Comparison of ENCODE assay signal across 13 cellular contexts in genomic region chr3:47849186-47850061, GRCh38. TPM values are rescaled to one million over a fixed set of nuclear protein-coding genes. Genes with fewer than 3 reads are reported as not detected.
DNase-seq lines count a peak whose midpoint lies in the region; ATAC-seq, FAIRE-seq and TF ChIP-seq lines count a peak whose summit lies in the region.
"Had no signal": no experiment of that assay in that cellular context is flagged by ENCODE, and none has a peak within 500 bp of the region (broad histone marks: within the 10 kb centered on the region; RNA-seq: fewer than 3 reads in every experiment).

No MANE protein-coding gene starts in this region.

- H3K4me3 Mint-ChIP-seq in Calu3 (ENCODE audit: low read depth, unreplicated experiment) (no peak overlapping the region), neural progenitor cell (no peak overlapping the region), immature natural killer cell (no peak overlapping the region)
- H3K4me3 Mint-ChIP-seq: activated CD8-positive, alpha-beta T cell treated with anti-CD3 and anti-CD28 coated beads, Interleukin-2, amount 10 ng/mL, durations not matched to agents 7 days and 5 days had no signal

- H3K9me3 Mint-ChIP-seq in Calu3 (ENCODE audit: low read depth, unreplicated experiment) (no peaks in the 10 kb centered on the region), neural progenitor cell (peaks cover 3% of the 10 kb centered on the region), immature natural killer cell (peaks cover 0 to 2% (median 0%) of the 10 kb centered on the region in 6 donors)

- CTCF ChIA-PET in Calu3 (lab: Charles Lee): interaction anchor here (0.8 to 1.7 kb wide), 2 partner anchors 17 to 302 kb away, joined by 3 to 5 read pairs; no protein-coding TSS in a partner anchor
- CTCF ChIA-PET in PC-9 (lab: Charles Lee): no interaction called here

- H3K36me3 ChIP-seq in PC-9 (ENCODE audit: low read depth) (no peaks in the 10 kb centered on the region), neural progenitor cell (no peaks in the 10 kb centered on the region)

- H3K27ac ChIP-seq in PC-9 (no peak overlapping the region), neural progenitor cell (peak overlapping the region; percentile 46)
- H3K27ac ChIP-seq: prostate gland had no signal

- peak; percentile 21 for ATAC-seq in esophagus mucosa
- ATAC-seq: activated CD8-positive, alpha-beta T cell treated with anti-CD3 and anti-CD28 coated beads, Interleukin-2, amount 10 ng/mL, durations not matched to agents 7 days and 5 days had no signal

- H3K27me3 ChIP-seq in PC-9 (ENCODE audit: insufficient read depth, low read depth) (no peaks in the 10 kb centered on the region), neural progenitor cell (no peaks in the 10 kb centered on the region)

- BruUV-seq in Calu3 (replicated peaks; lab: Mats Ljungman, UMichigan) (TSS peak; percentile 17), PC-9 (replicated peaks; lab: Mats Ljungman, UMichigan) (TSS peak; percentile 5)

- H3K4me1 Mint-ChIP-seq in Calu3 (ENCODE audit: low read depth, unreplicated experiment) (no peaks in the 10 kb centered on the region), neural progenitor cell (peaks cover 3% of the 10 kb centered on the region), immature natural killer cell (no peaks in the 10 kb centered on the region)

- H3K36me3 Mint-ChIP-seq in Calu3 (ENCODE audit: insufficient read depth, unreplicated experiment) (peaks cover 80% of the 10 kb centered on the region), neural progenitor cell (peaks cover 28% of the 10 kb centered on the region), immature natural killer cell (peaks cover 0 to 8% (median 4%) of the 10 kb centered on the region in 3 donors)

- H3K4me1 ChIP-seq in PC-9 (replicated peaks; ENCODE audit: insufficient read depth) (no peaks in the 10 kb centered on the region), neural progenitor cell (no peaks in the 10 kb centered on the region)
- H3K4me1 ChIP-seq: prostate gland had no signal

- DNase-seq in Calu3 (no peak), PC-9 (no peak), neural progenitor cell (ENCODE audit: low spot score) (no peak), immature natural killer cell (no peak), RCC 7860 (ENCODE audit: low spot score) (no peak), hepatic stellate cell (ENCODE audit: low spot score) (no peak), middle frontal gyrus (ENCODE audit: extremely low spot score, low spot score) (no peak)
- DNase-seq: activated CD8-positive, alpha-beta T cell treated with anti-CD3 and anti-CD28 coated beads, Interleukin-2, amount 10 ng/mL, durations not matched to agents 7 days and 5 days; NCI-H1694 treated with DMSO at 0.1 percent for 48 hours; stimulated activated CD4-positive, alpha-beta T cell treated with anti-CD3 and anti-CD28 coated beads, Interleukin-15, amount 100 ng/mL, for 24 hours had no signal

- no peaks in the 10 kb centered on the region for H3K9me2 ChIP-seq in PC-9 (ENCODE audit: insufficient read depth)

- H3K9me3 ChIP-seq in PC-9 (ENCODE audit: insufficient read depth, low read depth) (no peaks in the 10 kb centered on the region), neural progenitor cell (ENCODE audit: low read depth) (no peaks in the 10 kb centered on the region)
- H3K9me3 ChIP-seq: prostate gland had no signal

- H2AFZ ChIP-seq in PC-9: no peak overlapping the region
- H2AFZ ChIP-seq in neural progenitor cell (replicated peaks): no peak overlapping the region

- no peak for TF ChIP-seq CTCF in Calu3 (IDR thresholded peaks at IDR 0.05; ENCODE audit: unreplicated experiment)
- no peak for TF ChIP-seq CTCF in PC-9 (conservative IDR thresholded peaks at IDR 0.05)
- no peak for TF ChIP-seq CTCF in neural progenitor cell (IDR thresholded peaks at IDR 0.05)

- H3K27ac Mint-ChIP-seq in Calu3 (ENCODE audit: unreplicated experiment) (peak overlapping the region; percentile 83), neural progenitor cell (no peak overlapping the region), immature natural killer cell (no peak overlapping the region)

- POLR2A ChIA-PET in PC-9 (lab: Charles Lee; ENCODE audit: unreplicated experiment): no interaction called here

- H3K79me2 ChIP-seq in PC-9 (ENCODE audit: low read depth) (no peaks in the 10 kb centered on the region), neural progenitor cell (ENCODE audit: low read depth) (no peaks in the 10 kb centered on the region)

- H3K4me3 ChIP-seq in PC-9: no peak overlapping the region
- no peak overlapping the region for H3K4me3 ChIP-seq in neural progenitor cell
- H3K4me3 ChIP-seq: prostate gland had no signal

- H3K4me2 ChIP-seq in PC-9: no peak overlapping the region
- H3K4me2 ChIP-seq in neural progenitor cell: no peak overlapping the region

- H3F3A ChIP-seq in PC-9 (ENCODE audit: insufficient read depth, low read depth) (peaks cover 20% of the 10 kb centered on the region; the same call in 1 of the 2 replicates), neural progenitor cell (ENCODE audit: low read depth) (peaks cover 32% of the 10 kb centered on the region)

- H3K9ac ChIP-seq in neural progenitor cell: no peak overlapping the region

- intact Hi-C loops in Calu3 (cut with micrococcal nuclease; ENCODE audit: unreplicated experiment): no loop called here
- intact Hi-C loops in PC-9 (cut with micrococcal nuclease; ENCODE audit: unreplicated experiment): no loop called here

- peaks cover 6% of the 10 kb centered on the region; the same call in 1 of the 2 replicates for H4K20me1 ChIP-seq in PC-9 (ENCODE audit: insufficient read depth)
- H4K20me1 ChIP-seq in neural progenitor cell (ENCODE audit: low read depth): peaks cover 4% of the 10 kb centered on the region

- H3K27me3 Mint-ChIP-seq in Calu3 (ENCODE audit: unreplicated experiment) (no peaks in the 10 kb centered on the region), neural progenitor cell (ENCODE audit: insufficient read depth, low read depth) (peaks cover 10% of the 10 kb centered on the region), immature natural killer cell (ENCODE audit: low read depth in 3 of 3) (peaks cover 2 to 4% (median 2%) of the 10 kb centered on the region in 3 donors)

- FAIRE-seq in RCC 7860 (lab: Jason Lieb, UNC): no peak
- FAIRE-seq: keratinocyte had no signal

RNA-seq across cellular contexts. Expression of gene DHX30, which starts 46.5 kb away (rescaled TPM):
- total RNA-seq in Calu3 (2022) (71.1 and 75.4 TPM in 2 replicates), PC-9 (2021) (60.2 and 63.2 TPM in 2 replicates), esophagus mucosa (31.4 TPM), neural progenitor cell (ENCODE audit: low replicate concordance) (70.9 and 116 TPM in 2 replicates)
- 10 to 100 TPM; 23.2 to 44.4 (median 28.0) TPM for polyA plus RNA-seq in immature natural killer cell
